In genomic region chr12:69470189-69471094, GRCh38 we compare ENCODE assay signal across 1 cellular context.
TF ChIP-seq lines count a peak whose summit lies in the region.

TSS of gene FRS2 (plus strand) at chr12:69470388. CDS start at chr12:69569031, 98,643 bp downstream.

TF ChIP-seq in HepG2, 621 proteins besides CTCF, POLR2A, EP300 and RAD21 (continued from another document and continues in another):
- TF ChIP-seq, protein P1, sequence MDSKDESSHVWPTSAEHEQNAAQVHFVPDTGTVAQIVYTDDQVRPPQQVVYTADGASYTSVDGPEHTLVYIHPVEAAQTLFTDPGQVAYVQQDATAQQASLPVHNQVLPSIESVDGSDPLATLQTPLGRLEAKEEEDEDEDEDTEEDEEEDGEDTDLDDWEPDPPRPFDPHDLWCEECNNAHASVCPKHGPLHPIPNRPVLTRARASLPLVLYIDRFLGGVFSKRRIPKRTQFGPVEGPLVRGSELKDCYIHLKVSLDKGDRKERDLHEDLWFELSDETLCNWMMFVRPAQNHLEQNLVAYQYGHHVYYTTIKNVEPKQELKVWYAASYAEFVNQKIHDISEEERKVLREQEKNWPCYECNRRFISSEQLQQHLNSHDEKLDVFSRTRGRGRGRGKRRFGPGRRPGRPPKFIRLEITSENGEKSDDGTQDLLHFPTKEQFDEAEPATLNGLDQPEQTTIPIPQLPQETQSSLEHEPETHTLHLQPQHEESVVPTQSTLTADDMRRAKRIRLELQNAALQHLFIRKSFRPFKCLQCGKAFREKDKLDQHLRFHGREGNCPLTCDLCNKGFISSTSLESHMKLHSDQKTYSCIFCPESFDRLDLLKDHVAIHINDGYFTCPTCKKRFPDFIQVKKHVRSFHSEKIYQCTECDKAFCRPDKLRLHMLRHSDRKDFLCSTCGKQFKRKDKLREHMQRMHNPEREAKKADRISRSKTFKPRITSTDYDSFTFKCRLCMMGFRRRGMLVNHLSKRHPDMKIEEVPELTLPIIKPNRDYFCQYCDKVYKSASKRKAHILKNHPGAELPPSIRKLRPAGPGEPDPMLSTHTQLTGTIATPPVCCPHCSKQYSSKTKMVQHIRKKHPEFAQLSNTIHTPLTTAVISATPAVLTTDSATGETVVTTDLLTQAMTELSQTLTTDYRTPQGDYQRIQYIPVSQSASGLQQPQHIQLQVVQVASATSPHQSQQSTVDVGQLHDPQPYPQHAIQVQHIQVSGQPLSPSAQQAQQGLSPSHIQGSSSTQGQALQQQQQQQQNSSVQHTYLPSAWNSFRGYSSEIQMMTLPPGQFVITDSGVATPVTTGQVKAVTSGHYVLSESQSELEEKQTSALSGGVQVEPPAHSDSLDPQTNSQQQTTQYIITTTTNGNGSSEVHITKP (CRISPR knock-in tag; IDR thresholded peaks at IDR 0.05; ENCODE audit: low read depth), result peak; percentile 27; the same call in 1 of the 2 replicates
- TF ChIP-seq NFYB (CRISPR knock-in tag; IDR thresholded peaks at IDR 0.05) (no peak), RCOR2 (CRISPR knock-in tag; IDR thresholded peaks at IDR 0.05) (no peak), ZNF558 (CRISPR knock-in tag; IDR thresholded peaks at IDR 0.05; ENCODE audit: borderline replicate concordance) (peak; percentile 62; the same call in 1 of the 2 replicates), ZNF260 (CRISPR knock-in tag; IDR thresholded peaks at IDR 0.05; ENCODE audit: borderline replicate concordance, low read depth) (no peak), KDM2A (CRISPR knock-in tag; IDR thresholded peaks at IDR 0.05; ENCODE audit: borderline replicate concordance, low read depth) (peak; percentile 80; the same call in 1 of the 2 replicates), SRF (IDR thresholded peaks at IDR 0.05; ENCODE audit: low read depth, low read length) (no peak), ZFP82 (CRISPR knock-in tag; IDR thresholded peaks at IDR 0.05; ENCODE audit: borderline replicate concordance) (0 out of 2 replicates have a peak, but pooled peaks have one; percentile 88), HDAC2 (CRISPR knock-in tag; IDR thresholded peaks at IDR 0.05) (peak; percentile 66; the same call in 1 of the 2 replicates), ZBTB1 (CRISPR knock-in tag; IDR thresholded peaks at IDR 0.05; ENCODE audit: borderline replicate concordance) (no peak), POGZ (CRISPR knock-in tag; IDR thresholded peaks at IDR 0.05) (peak; percentile 51; the same call in 1 of the 2 replicates), ZNF569 (CRISPR knock-in tag; IDR thresholded peaks at IDR 0.05; ENCODE audit: borderline replicate concordance) (no peak), SP5 (CRISPR knock-in tag; IDR thresholded peaks at IDR 0.05; ENCODE audit: borderline replicate concordance, low read depth) (no peak), RXRA (CRISPR knock-in tag; IDR thresholded peaks at IDR 0.05) (peak; percentile 42; the same call in 1 of the 2 replicates), ZNF329 (CRISPR knock-in tag; IDR thresholded peaks at IDR 0.05; ENCODE audit: low read depth) (peak; percentile 25; the same call in 1 of the 2 replicates), BCLAF1 (IDR thresholded peaks at IDR 0.05) (no peak), ZBTB42 (CRISPR knock-in tag; IDR thresholded peaks at IDR 0.05) (no peak), ISX (CRISPR knock-in tag; conservative IDR thresholded peaks at IDR 0.05) (no peak), ZNF816 (CRISPR knock-in tag; IDR thresholded peaks at IDR 0.05; ENCODE audit: borderline replicate concordance) (no peak), ZNF12 (CRISPR knock-in tag; IDR thresholded peaks at IDR 0.05) (peak; percentile 25; the same call in 1 of the 2 replicates), KAT7 (CRISPR knock-in tag; IDR thresholded peaks at IDR 0.05; ENCODE audit: borderline replicate concordance) (peak; percentile 56; the same call in 1 of the 2 replicates), SETDB1 (CRISPR knock-in tag; IDR thresholded peaks at IDR 0.05; ENCODE audit: borderline replicate concordance) (no peak), NFKB2 (CRISPR knock-in tag; IDR thresholded peaks at IDR 0.05; ENCODE audit: borderline replicate concordance) (peak; percentile 55; the same call in 1 of the 2 replicates), JDP2 (CRISPR knock-in tag; IDR thresholded peaks at IDR 0.05; ENCODE audit: borderline replicate concordance) (no peak), CC2D1A (CRISPR knock-in tag; IDR thresholded peaks at IDR 0.05) (no peak), SMAD3 (CRISPR knock-in tag; IDR thresholded peaks at IDR 0.05) (0 out of 2 replicates have a peak, but pooled peaks have one; percentile 4), ZNF598 (CRISPR knock-in tag; IDR thresholded peaks at IDR 0.05; ENCODE audit: borderline replicate concordance) (0 out of 2 replicates have a peak, but pooled peaks have one; percentile 39), HIVEP1 (CRISPR knock-in tag; IDR thresholded peaks at IDR 0.05) (no peak), ZNF274 (CRISPR knock-in tag; IDR thresholded peaks at IDR 0.05) (no peak), ZNF878 (CRISPR knock-in tag; IDR thresholded peaks at IDR 0.05) (0 out of 2 replicates have a peak, but pooled peaks have one; percentile 7), ZNF446 (CRISPR knock-in tag; IDR thresholded peaks at IDR 0.05) (peak; percentile 75), SIN3A (IDR thresholded peaks at IDR 0.05; ENCODE audit: borderline replicate concordance, low read depth, low read length) (peak; percentile 86; the same call in 1 of the 2 replicates), RNF2 (conservative IDR thresholded peaks at IDR 0.05; ENCODE audit: low read depth) (no peak), TOPORS (CRISPR knock-in tag; IDR thresholded peaks at IDR 0.05) (peak; percentile 38; the same call in 1 of the 2 replicates), FOSL1 (CRISPR knock-in tag; IDR thresholded peaks at IDR 0.05; ENCODE audit: borderline replicate concordance) (no peak), ZNF256 (CRISPR knock-in tag; conservative IDR thresholded peaks at IDR 0.05) (no peak), HES4 (CRISPR knock-in tag; IDR thresholded peaks at IDR 0.05; ENCODE audit: borderline replicate concordance) (peak; percentile 44; the same call in 1 of the 2 replicates), MED13 (CRISPR knock-in tag; IDR thresholded peaks at IDR 0.05) (no peak), SNAPC5 (CRISPR knock-in tag; IDR thresholded peaks at IDR 0.05; ENCODE audit: borderline replicate concordance) (no peak), ETV5 (CRISPR knock-in tag; IDR thresholded peaks at IDR 0.05; ENCODE audit: borderline replicate concordance) (peak; percentile 72), ZBTB49 (CRISPR knock-in tag; IDR thresholded peaks at IDR 0.05; ENCODE audit: borderline replicate concordance) (no peak)
- TF ChIP-seq, protein P2, sequence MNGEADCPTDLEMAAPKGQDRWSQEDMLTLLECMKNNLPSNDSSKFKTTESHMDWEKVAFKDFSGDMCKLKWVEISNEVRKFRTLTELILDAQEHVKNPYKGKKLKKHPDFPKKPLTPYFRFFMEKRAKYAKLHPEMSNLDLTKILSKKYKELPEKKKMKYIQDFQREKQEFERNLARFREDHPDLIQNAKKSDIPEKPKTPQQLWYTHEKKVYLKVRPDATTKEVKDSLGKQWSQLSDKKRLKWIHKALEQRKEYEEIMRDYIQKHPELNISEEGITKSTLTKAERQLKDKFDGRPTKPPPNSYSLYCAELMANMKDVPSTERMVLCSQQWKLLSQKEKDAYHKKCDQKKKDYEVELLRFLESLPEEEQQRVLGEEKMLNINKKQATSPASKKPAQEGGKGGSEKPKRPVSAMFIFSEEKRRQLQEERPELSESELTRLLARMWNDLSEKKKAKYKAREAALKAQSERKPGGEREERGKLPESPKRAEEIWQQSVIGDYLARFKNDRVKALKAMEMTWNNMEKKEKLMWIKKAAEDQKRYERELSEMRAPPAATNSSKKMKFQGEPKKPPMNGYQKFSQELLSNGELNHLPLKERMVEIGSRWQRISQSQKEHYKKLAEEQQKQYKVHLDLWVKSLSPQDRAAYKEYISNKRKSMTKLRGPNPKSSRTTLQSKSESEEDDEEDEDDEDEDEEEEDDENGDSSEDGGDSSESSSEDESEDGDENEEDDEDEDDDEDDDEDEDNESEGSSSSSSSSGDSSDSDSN (CRISPR knock-in tag; IDR thresholded peaks at IDR 0.05), result peak; percentile 87
- TF ChIP-seq, protein P3, sequence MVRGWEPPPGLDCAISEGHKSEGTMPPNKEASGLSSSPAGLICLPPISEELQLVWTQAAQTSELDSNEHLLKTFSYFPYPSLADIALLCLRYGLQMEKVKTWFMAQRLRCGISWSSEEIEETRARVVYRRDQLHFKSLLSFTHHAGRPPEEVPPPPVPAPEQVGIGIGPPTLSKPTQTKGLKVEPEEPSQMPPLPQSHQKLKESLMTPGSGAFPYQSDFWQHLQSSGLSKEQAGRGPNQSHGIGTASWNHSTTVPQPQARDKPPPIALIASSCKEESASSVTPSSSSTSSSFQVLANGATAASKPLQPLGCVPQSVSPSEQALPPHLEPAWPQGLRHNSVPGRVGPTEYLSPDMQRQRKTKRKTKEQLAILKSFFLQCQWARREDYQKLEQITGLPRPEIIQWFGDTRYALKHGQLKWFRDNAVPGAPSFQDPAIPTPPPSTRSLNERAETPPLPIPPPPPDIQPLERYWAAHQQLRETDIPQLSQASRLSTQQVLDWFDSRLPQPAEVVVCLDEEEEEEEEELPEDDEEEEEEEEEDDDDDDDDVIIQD (CRISPR knock-in tag; IDR thresholded peaks at IDR 0.05; ENCODE audit: low read depth), result peak; percentile 26; the same call in 1 of the 2 replicates
- TF ChIP-seq, protein P4, sequence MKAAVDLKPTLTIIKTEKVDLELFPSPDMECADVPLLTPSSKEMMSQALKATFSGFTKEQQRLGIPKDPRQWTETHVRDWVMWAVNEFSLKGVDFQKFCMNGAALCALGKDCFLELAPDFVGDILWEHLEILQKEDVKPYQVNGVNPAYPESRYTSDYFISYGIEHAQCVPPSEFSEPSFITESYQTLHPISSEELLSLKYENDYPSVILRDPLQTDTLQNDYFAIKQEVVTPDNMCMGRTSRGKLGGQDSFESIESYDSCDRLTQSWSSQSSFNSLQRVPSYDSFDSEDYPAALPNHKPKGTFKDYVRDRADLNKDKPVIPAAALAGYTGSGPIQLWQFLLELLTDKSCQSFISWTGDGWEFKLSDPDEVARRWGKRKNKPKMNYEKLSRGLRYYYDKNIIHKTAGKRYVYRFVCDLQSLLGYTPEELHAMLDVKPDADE (CRISPR knock-in tag; IDR thresholded peaks at IDR 0.05), result no peak
- TF ChIP-seq, protein P5, sequence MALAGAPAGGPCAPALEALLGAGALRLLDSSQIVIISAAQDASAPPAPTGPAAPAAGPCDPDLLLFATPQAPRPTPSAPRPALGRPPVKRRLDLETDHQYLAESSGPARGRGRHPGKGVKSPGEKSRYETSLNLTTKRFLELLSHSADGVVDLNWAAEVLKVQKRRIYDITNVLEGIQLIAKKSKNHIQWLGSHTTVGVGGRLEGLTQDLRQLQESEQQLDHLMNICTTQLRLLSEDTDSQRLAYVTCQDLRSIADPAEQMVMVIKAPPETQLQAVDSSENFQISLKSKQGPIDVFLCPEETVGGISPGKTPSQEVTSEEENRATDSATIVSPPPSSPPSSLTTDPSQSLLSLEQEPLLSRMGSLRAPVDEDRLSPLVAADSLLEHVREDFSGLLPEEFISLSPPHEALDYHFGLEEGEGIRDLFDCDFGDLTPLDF (CRISPR knock-in tag; IDR thresholded peaks at IDR 0.05), result no peak
- TF ChIP-seq, protein P6, sequence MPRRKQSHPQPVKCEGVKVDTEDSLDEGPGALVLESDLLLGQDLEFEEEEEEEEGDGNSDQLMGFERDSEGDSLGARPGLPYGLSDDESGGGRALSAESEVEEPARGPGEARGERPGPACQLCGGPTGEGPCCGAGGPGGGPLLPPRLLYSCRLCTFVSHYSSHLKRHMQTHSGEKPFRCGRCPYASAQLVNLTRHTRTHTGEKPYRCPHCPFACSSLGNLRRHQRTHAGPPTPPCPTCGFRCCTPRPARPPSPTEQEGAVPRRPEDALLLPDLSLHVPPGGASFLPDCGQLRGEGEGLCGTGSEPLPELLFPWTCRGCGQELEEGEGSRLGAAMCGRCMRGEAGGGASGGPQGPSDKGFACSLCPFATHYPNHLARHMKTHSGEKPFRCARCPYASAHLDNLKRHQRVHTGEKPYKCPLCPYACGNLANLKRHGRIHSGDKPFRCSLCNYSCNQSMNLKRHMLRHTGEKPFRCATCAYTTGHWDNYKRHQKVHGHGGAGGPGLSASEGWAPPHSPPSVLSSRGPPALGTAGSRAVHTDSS (CRISPR knock-in tag; conservative IDR thresholded peaks at IDR 0.05), result no peak
